In genomic region chr13:74576504-74576903, GRCh38 we compare ENCODE assay signal across 14 cellular contexts.
A peak's percentile ranks its signal among the peaks of the same experiment; 100 is the strongest.
DNase-seq lines count a peak whose midpoint lies in the region; ATAC-seq and TF ChIP-seq lines count a peak whose summit lies in the region.
"Had no signal": no experiment of that assay in that cellular context is flagged by ENCODE, and none has a peak within 500 bp of the region (broad histone marks: within the 10 kb centered on the region; RNA-seq: fewer than 3 reads in every experiment).

No MANE protein-coding gene starts in this region.

- no peaks in the 10 kb centered on the region for H3K36me3 ChIP-seq in breast epithelium
- H3K36me3 ChIP-seq: esophagus muscularis mucosa had no signal

- CTCF ChIA-PET in MCF 10A (lab: Yijun Ruan, JAX) = no interaction called here

- H3K27me3 ChIP-seq in breast epithelium = no peaks in the 10 kb centered on the region
- H3K27me3 ChIP-seq: esophagus muscularis mucosa had no signal

- H3K4me3 Mint-ChIP-seq in MCF 10A (ENCODE audit: unreplicated experiment) = peak overlapping the region; percentile 56
- peak overlapping the region; percentile 76 for H3K4me3 Mint-ChIP-seq in T-helper 17 cell

- H3K36me3 Mint-ChIP-seq in MCF 10A (ENCODE audit: insufficient read depth, unreplicated experiment) = no peaks in the 10 kb centered on the region
- no peaks in the 10 kb centered on the region for H3K36me3 Mint-ChIP-seq in T-helper 17 cell (ENCODE audit: low read depth)
- H3K36me3 Mint-ChIP-seq: IgD-negative memory B cell had no signal

- no peak overlapping the region for H3K27ac Mint-ChIP-seq in MCF 10A (ENCODE audit: low read depth, unreplicated experiment)
- no peak overlapping the region for H3K27ac Mint-ChIP-seq in T-helper 17 cell
- H3K27ac Mint-ChIP-seq: activated CD4-positive, alpha-beta memory T cell treated with anti-CD3 and anti-CD28 coated beads, Interleukin-2, amount 10 ng/mL, durations not matched to agents 7 days and 5 days; IgD-negative memory B cell had no signal

- intact Hi-C loops in MCF 10A (cut with micrococcal nuclease) (no loop called here), breast epithelium (cut with DNase I; ENCODE audit: low total_unique reads) (no loop called here)

- H3K4me1 ChIP-seq in breast epithelium = no peaks in the 10 kb centered on the region

- TF ChIP-seq POLR2A in breast epithelium (IDR thresholded peaks at IDR 0.05) = no peak

- H3K4me3 ChIP-seq in breast epithelium = no peak overlapping the region

- H3K9me3 Mint-ChIP-seq in MCF 10A (ENCODE audit: unreplicated experiment) = no peaks in the 10 kb centered on the region
- H3K9me3 Mint-ChIP-seq: activated CD4-positive, alpha-beta memory T cell treated with anti-CD3 and anti-CD28 coated beads, Interleukin-2, amount 10 ng/mL, durations not matched to agents 7 days and 5 days; IgD-negative memory B cell had no signal

- ATAC-seq in T-helper 17 cell (no peak), HG03159 (IDR thresholded peaks at IDR 0.05; ENCODE audit: unreplicated experiment) (no peak), GM18517 (IDR thresholded peaks at IDR 0.05; ENCODE audit: unreplicated experiment) (no peak)

- H3K27me3 Mint-ChIP-seq in MCF 10A (ENCODE audit: insufficient read depth, unreplicated experiment) = no peaks in the 10 kb centered on the region
- H3K27me3 Mint-ChIP-seq in T-helper 17 cell = peaks cover 68% of the 10 kb centered on the region

- no peak overlapping the region for H3K27ac ChIP-seq in breast epithelium

- TF ChIP-seq CTCF in MCF 10A (IDR thresholded peaks at IDR 0.05; ENCODE audit: unreplicated experiment) (no peak), breast epithelium (IDR thresholded peaks at IDR 0.05) (no peak)

- POLR2A ChIA-PET in MCF 10A (lab: Yijun Ruan, JAX) = no interaction called here

- BruUV-seq in MCF 10A (replicated peaks; lab: Mats Ljungman, UMichigan) = no TSS peak

- H3K9me3 ChIP-seq in breast epithelium = no peaks in the 10 kb centered on the region
- H3K9me3 ChIP-seq in T-helper 17 cell (ENCODE audit: control insufficient read depth, low read length, poor library complexity, severe bottlenecking) = no peaks in the 10 kb centered on the region
- H3K9me3 ChIP-seq: esophagus muscularis mucosa had no signal

- DNase-seq in MCF 10A (ENCODE audit: unreplicated experiment) (no peak), breast epithelium (ENCODE audit: low spot score in 2 of 2) (no peak), T-helper 17 cell (no peak), medulla oblongata (ENCODE audit: extremely low spot score) (peak; percentile 16), superior temporal gyrus (ENCODE audit: extremely low spot score) (peak; percentile 43), GM19240 (ENCODE audit: insufficient read length, low spot score) (no peak)
- DNase-seq: activated CD4-positive, alpha-beta memory T cell treated with anti-CD3 and anti-CD28 coated beads, Interleukin-2, amount 10 ng/mL, durations not matched to agents 7 days and 5 days; DMS79; stimulated activated CD4-positive, alpha-beta T cell treated with anti-CD3 and anti-CD28 coated beads, Interleukin-1b, Interleukin-23, amount 100 ng/mL, for 48 hours; stimulated activated CD8-positive, alpha-beta memory T cell treated with anti-CD3 and anti-CD28 coated beads, Interleukin-4, amount 100 ng/mL, for 48 hours had no signal

- H3K4me1 Mint-ChIP-seq in MCF 10A (ENCODE audit: insufficient read depth, unreplicated experiment) (peaks cover 6% of the 10 kb centered on the region), T-helper 17 cell (peaks cover 17% of the 10 kb centered on the region)

Comparison
In these comparisons a context has a peak if more than half of its experiments do, and no peak if none do; other contexts are left out.
1. DNase-seq: peak in medulla oblongata (single experiment) and superior temporal gyrus (single experiment); none in MCF 10A (single experiment), breast epithelium (0 of 2), T-helper 17 cell (0 of 3) and GM19240 (single experiment).